ENCODE assay signal across 17 cellular contexts in the genomic region with DNA sequence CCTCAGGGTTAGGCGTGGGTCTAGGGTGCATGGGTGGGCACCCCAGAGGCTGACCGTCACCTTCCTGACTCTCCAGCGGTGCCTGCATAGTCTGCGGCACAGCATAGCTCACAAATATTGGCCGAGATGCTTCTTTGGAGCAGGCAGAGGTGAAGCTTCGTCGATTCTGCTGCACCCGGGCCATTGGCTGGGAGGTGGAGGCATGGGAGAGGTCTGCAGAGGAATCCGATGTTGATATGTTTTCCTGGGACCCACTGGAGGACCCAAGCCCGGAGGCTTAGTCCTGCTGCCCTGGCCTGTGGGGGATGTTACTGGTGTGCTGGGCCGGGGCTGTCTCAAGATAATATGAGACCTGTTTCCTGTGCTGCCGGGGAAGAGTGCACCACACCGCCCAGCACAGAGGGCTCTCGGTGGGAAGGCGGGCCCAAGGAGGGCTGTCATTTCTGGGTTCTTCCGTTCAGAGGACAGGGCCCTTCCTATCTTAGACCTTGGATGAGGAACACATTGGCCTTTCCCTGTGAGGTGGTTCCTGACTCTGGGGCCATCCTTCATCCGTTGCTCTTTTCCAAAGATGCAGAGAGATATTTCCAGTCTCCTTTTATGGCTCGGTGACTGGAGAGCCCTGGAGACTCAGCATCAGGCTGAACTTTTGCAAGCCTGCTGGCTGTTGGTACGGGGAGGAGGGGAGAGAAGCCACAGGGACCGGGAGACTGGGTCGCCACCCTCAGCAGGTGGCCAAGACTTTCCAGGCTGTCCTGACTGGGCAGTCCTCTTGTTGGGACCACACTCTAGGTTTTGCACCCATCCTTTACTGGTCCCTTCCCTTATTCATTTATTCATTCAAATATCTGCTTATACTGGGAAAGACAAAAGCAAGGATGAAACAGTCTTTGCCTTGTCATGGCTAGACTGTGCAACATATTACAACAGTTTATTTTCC.
DNase-seq lines count a peak whose midpoint lies in the region; ATAC-seq and TF ChIP-seq lines count a peak whose summit lies in the region.
"Had no signal": no experiment of that assay in that cellular context is flagged by ENCODE, and none has a peak within 500 bp of the region (broad histone marks: within the 10 kb centered on the region; RNA-seq: fewer than 3 reads in every experiment).

No MANE protein-coding gene starts in this region.

- H3K4me3 Mint-ChIP-seq in CD8-positive, alpha-beta T cell: no peak overlapping the region
- H3K4me3 Mint-ChIP-seq in activated CD8-positive, alpha-beta memory T cell treated with anti-CD3 and anti-CD28 coated beads, Interleukin-2, amount 10 ng/mL, durations not matched to agents 7 days and 5 days: no peak overlapping the region

- H3K27ac ChIP-seq in DND-41 (ENCODE audit: low read length) (no peak overlapping the region), WERI-Rb-1 (0 out of 2 replicates have a peak overlapping the region, but pooled peaks have one; percentile 12), right atrium auricular region (peak overlapping the region; percentile 92 to 95), thoracic aorta (peak overlapping the region; percentile 14 to 96)
- H3K27ac ChIP-seq in CD8-positive, alpha-beta T cell (ENCODE audit: low read depth, low read length): no peak overlapping the region
- H3K27ac ChIP-seq: C4-2B had no signal

- no peaks in the 10 kb centered on the region for H3K4me1 Mint-ChIP-seq in CD8-positive, alpha-beta T cell (ENCODE audit: low read depth)
- H3K4me1 Mint-ChIP-seq in activated CD8-positive, alpha-beta memory T cell treated with anti-CD3 and anti-CD28 coated beads, Interleukin-2, amount 10 ng/mL, durations not matched to agents 7 days and 5 days: no peaks in the 10 kb centered on the region

- H3K9me3 ChIP-seq in DND-41 (ENCODE audit: insufficient read depth, low read length, severe bottlenecking) (no peaks in the 10 kb centered on the region), WERI-Rb-1 (ENCODE audit: severe bottlenecking) (no peaks in the 10 kb centered on the region), right atrium auricular region (no peaks in the 10 kb centered on the region), thoracic aorta (no peaks in the 10 kb centered on the region)
- no peaks in the 10 kb centered on the region for H3K9me3 ChIP-seq in CD8-positive, alpha-beta T cell (ENCODE audit: low read length)
- H3K9me3 ChIP-seq: Caco-2, HAP-1 had no signal

- ATAC-seq in DND-41 (ENCODE audit: insufficient read depth, low read depth): 0 out of 3 replicates have a peak, but pooled peaks have one; percentile 21
- no peak for ATAC-seq in thoracic aorta (ENCODE audit: insufficient number of reproducible peaks, low FRiP score, low read depth)
- no peak for ATAC-seq in CD8-positive, alpha-beta T cell
- no peak for ATAC-seq in activated CD8-positive, alpha-beta memory T cell treated with anti-CD3 and anti-CD28 coated beads, Interleukin-2, amount 10 ng/mL, durations not matched to agents 7 days and 5 days
- ATAC-seq: GM12878 had no signal

- no peaks in the 10 kb centered on the region for H3K9me3 Mint-ChIP-seq in CD8-positive, alpha-beta T cell
- H3K9me3 Mint-ChIP-seq in activated CD8-positive, alpha-beta memory T cell treated with anti-CD3 and anti-CD28 coated beads, Interleukin-2, amount 10 ng/mL, durations not matched to agents 7 days and 5 days (ENCODE audit: low read depth): no peaks in the 10 kb centered on the region

- peak; percentile 20 for DNase-seq in DND-41
- DNase-seq in WERI-Rb-1: no peak
- no peak for DNase-seq in right atrium auricular region (ENCODE audit: low spot score)
- no peak for DNase-seq in thoracic aorta (ENCODE audit: low spot score)
- DNase-seq in CD8-positive, alpha-beta T cell: no peak
- DNase-seq in activated CD8-positive, alpha-beta memory T cell treated with anti-CD3 and anti-CD28 coated beads, Interleukin-2, amount 10 ng/mL, durations not matched to agents 7 days and 5 days: no peak
- no peak for DNase-seq in GM13977 (ENCODE audit: low spot score)
- DNase-seq: Caco-2, Kasumi-1, NCI-H1105 treated with DMSO at 0.1 percent for 48 hours, NCI-H187 treated with DMSO at 0.1 percent for 48 hours, NCI-H2171, NCI-H446 treated with DMSO at 0.1 percent for 48 hours, NCI-H774 had no signal

- H3K4me1 ChIP-seq in DND-41 (ENCODE audit: insufficient read depth, low read length) (no peaks in the 10 kb centered on the region), right atrium auricular region (peaks cover 0 to 90% of the 10 kb centered on the region in 2 donors), thoracic aorta (ENCODE audit: control insufficient read depth in 1 of 2, low read depth in 2 of 2) (peaks cover 21 to 46% of the 10 kb centered on the region in 2 donors)
- no peaks in the 10 kb centered on the region for H3K4me1 ChIP-seq in CD8-positive, alpha-beta T cell (ENCODE audit: insufficient read depth, low read length)
- H3K4me1 ChIP-seq: Caco-2, HAP-1 had no signal

- POLR2A ChIA-PET in CD8-positive, alpha-beta T cell (lab: Charles Lee): no interaction called here

- no peaks in the 10 kb centered on the region for H3K36me3 Mint-ChIP-seq in CD8-positive, alpha-beta T cell
- H3K36me3 Mint-ChIP-seq in activated CD8-positive, alpha-beta memory T cell treated with anti-CD3 and anti-CD28 coated beads, Interleukin-2, amount 10 ng/mL, durations not matched to agents 7 days and 5 days: no peaks in the 10 kb centered on the region

- H3K4me3 ChIP-seq in DND-41 (ENCODE audit: low read depth in 1 of 2, low read length in 2 of 2) (no peak overlapping the region), WERI-Rb-1 (ENCODE audit: low read depth, low read length) (no peak overlapping the region), right atrium auricular region (no peak overlapping the region), thoracic aorta (no peak overlapping the region)
- H3K4me3 ChIP-seq in CD8-positive, alpha-beta T cell (ENCODE audit: low read depth, low read length): no peak overlapping the region
- H3K4me3 ChIP-seq: GM12878, HAP-1 had no signal

- no peaks in the 10 kb centered on the region for H3K79me2 ChIP-seq in DND-41 (ENCODE audit: insufficient read depth, low read length)

- CTCF ChIA-PET in CD8-positive, alpha-beta T cell (lab: Charles Lee): interaction anchor here (1.0 to 1.5 kb wide), 2 partner anchors 55 to 147 kb away, joined by 3 to 4 read pairs; no protein-coding TSS in a partner anchor
- CTCF ChIA-PET in activated CD8-positive, alpha-beta memory T cell treated with anti-CD3 and anti-CD28 coated beads, Interleukin-2, amount 10 ng/mL, durations not matched to agents 7 days and 5 days (lab: Charles Lee): interaction anchor here (0.9 kb wide), 1 partner anchor 55 kb away, joined by 3 read pairs; no protein-coding TSS in a partner anchor

- H2AFZ ChIP-seq in DND-41 (ENCODE audit: low read depth, low read length): no peak overlapping the region

- in situ Hi-C loops in GM13977 (cut with MboI; ENCODE audit: low pct_unique_long_range_greater_than_20kb, low sequenced_read_pairs, unreplicated experiment): no loop called here

- H3K27ac Mint-ChIP-seq in CD8-positive, alpha-beta T cell: no peak overlapping the region
- no peak overlapping the region for H3K27ac Mint-ChIP-seq in activated CD8-positive, alpha-beta memory T cell treated with anti-CD3 and anti-CD28 coated beads, Interleukin-2, amount 10 ng/mL, durations not matched to agents 7 days and 5 days

- no peak overlapping the region for H3K9ac ChIP-seq in DND-41 (ENCODE audit: low read depth, low read length)

- peaks cover 6% of the 10 kb centered on the region for H3K27me3 ChIP-seq in DND-41 (ENCODE audit: insufficient read depth, low read length, poor library complexity)
- no peaks in the 10 kb centered on the region for H3K27me3 ChIP-seq in WERI-Rb-1 (ENCODE audit: insufficient read depth, low read depth, severe bottlenecking)
- H3K27me3 ChIP-seq in right atrium auricular region: no peaks in the 10 kb centered on the region
- no peaks in the 10 kb centered on the region for H3K27me3 ChIP-seq in thoracic aorta (replicated peaks; ENCODE audit: insufficient read depth)
- no peaks in the 10 kb centered on the region for H3K27me3 ChIP-seq in CD8-positive, alpha-beta T cell (ENCODE audit: insufficient read depth, low read length)

- TF ChIP-seq CTCF in DND-41 (IDR thresholded peaks at IDR 0.05; ENCODE audit: borderline replicate concordance, extremely low read depth, low read length, poor library complexity, severe bottlenecking) (no peak), WERI-Rb-1 (IDR thresholded peaks at IDR 0.05; ENCODE audit: low read depth, low read length) (no peak), right atrium auricular region (IDR thresholded peaks at IDR 0.05) (no peak), thoracic aorta (IDR thresholded peaks at IDR 0.05) (no peak), GM13977 (IDR thresholded peaks at IDR 0.05; ENCODE audit: extremely low read depth, insufficient read depth, missing control alignments) (no peak)
- no peak for TF ChIP-seq CTCF in CD8-positive, alpha-beta T cell (IDR thresholded peaks at IDR 0.05)

- intact Hi-C loops in CD8-positive, alpha-beta T cell (cut with DNase I, micrococcal nuclease): no loop called here

- no peaks in the 10 kb centered on the region for H3K27me3 Mint-ChIP-seq in CD8-positive, alpha-beta T cell (ENCODE audit: low read depth)
- H3K27me3 Mint-ChIP-seq in activated CD8-positive, alpha-beta memory T cell treated with anti-CD3 and anti-CD28 coated beads, Interleukin-2, amount 10 ng/mL, durations not matched to agents 7 days and 5 days: peaks cover 11% of the 10 kb centered on the region

- no peak overlapping the region for H3K4me2 ChIP-seq in DND-41 (ENCODE audit: insufficient read depth, low read length)

- no peaks in the 10 kb centered on the region for H3K36me3 ChIP-seq in DND-41 (ENCODE audit: insufficient read depth, low read length)
- H3K36me3 ChIP-seq in WERI-Rb-1: peaks cover 93% of the 10 kb centered on the region
- no peaks in the 10 kb centered on the region for H3K36me3 ChIP-seq in right atrium auricular region
- no peaks in the 10 kb centered on the region for H3K36me3 ChIP-seq in thoracic aorta
- H3K36me3 ChIP-seq in CD8-positive, alpha-beta T cell (ENCODE audit: insufficient read depth, low read length): no peaks in the 10 kb centered on the region
- H3K36me3 ChIP-seq: HAP-1 had no signal

- H4K20me1 ChIP-seq in DND-41 (ENCODE audit: insufficient read depth, low read length): peaks cover 3% of the 10 kb centered on the region; the same call in 1 of the 2 replicates

Comparison
In these comparisons a context has a peak if more than half of its experiments do, and no peak if none do; other contexts are left out.
1. H3K27ac ChIP-seq: peak in WERI-Rb-1 (single experiment), right atrium auricular region (2 of 2) and thoracic aorta (2 of 2); none in DND-41 (single experiment) and CD8-positive, alpha-beta T cell (single experiment).